ENCODE assay signal across 25 cellular contexts in the genomic region with DNA sequence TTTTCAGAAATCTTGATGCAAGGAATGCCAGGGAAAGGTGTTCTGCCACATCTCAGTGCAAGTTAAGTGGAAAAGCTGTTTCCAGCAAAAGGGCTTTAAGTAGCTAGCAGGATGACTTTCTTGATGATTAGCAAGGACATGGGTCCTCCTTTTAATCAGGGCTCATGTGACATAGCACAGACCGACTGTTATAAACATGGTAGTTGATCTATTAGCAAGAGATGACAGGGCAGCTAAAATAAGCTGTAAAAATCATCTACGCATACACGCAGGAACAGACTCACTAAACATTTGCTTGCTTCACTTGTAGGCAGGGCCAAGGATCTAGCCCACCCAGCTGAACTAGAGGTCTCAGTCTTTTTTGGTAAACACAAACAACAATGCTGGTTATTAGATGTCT.
DNase-seq lines count a peak whose midpoint lies in the region; ATAC-seq, FAIRE-seq and TF ChIP-seq lines count a peak whose summit lies in the region.
"Had no signal": no experiment of that assay in that cellular context is flagged by ENCODE, and none has a peak within 500 bp of the region (broad histone marks: within the 10 kb centered on the region; RNA-seq: fewer than 3 reads in every experiment).

No MANE protein-coding gene starts in this region.

- FAIRE-seq in pancreas (lab: Jason Lieb, UNC) = no peak
- FAIRE-seq: GM12891 had no signal

- POLR2A ChIA-PET in activated CD4-positive, alpha-beta memory T cell treated with anti-CD3 and anti-CD28 coated beads, Interleukin-2, amount 10 ng/mL, durations not matched to agents 7 days and 5 days (lab: Charles Lee) = no interaction called here

- H3K36me3 ChIP-seq in heart right ventricle (peaks cover 0 to 100% (median 59%) of the 10 kb centered on the region in 9 donors), psoas muscle (ENCODE audit: insufficient read depth in 1 of 2, low read depth in 1 of 2) (peaks cover 3 to 85% of the 10 kb centered on the region in 2 donors), pancreas (peaks cover 0 to 41% (median 9%) of the 10 kb centered on the region in 3 donors)

- WGBS in heart right ventricle, 2 donors = 41 to 68% methylated on average over 3 of the region's 3 CpGs
- 60 to 64% (median 61%) methylated on average over 3 of the region's 3 CpGs for WGBS in psoas muscle, 3 donors
- 89 to 93% methylated on average over 3 of the region's 3 CpGs for WGBS in pancreas, 2 donors

- TF ChIP-seq CTCF in heart right ventricle (IDR thresholded peaks at IDR 0.05) (no peak), psoas muscle (IDR thresholded peaks at IDR 0.05) (no peak), pancreas (IDR thresholded peaks at IDR 0.05) (no peak)

- H3K27me3 ChIP-seq in heart right ventricle = no peaks in the 10 kb centered on the region
- no peaks in the 10 kb centered on the region for H3K27me3 ChIP-seq in psoas muscle (ENCODE audit: insufficient read depth in 3 of 3, low read length in 2 of 3)
- H3K27me3 ChIP-seq in pancreas = no peaks in the 10 kb centered on the region
- H3K27me3 ChIP-seq: BE2C had no signal

- no peaks in the 10 kb centered on the region for H3K9me3 Mint-ChIP-seq in activated CD4-positive, alpha-beta memory T cell treated with anti-CD3 and anti-CD28 coated beads, Interleukin-2, amount 10 ng/mL, durations not matched to agents 7 days and 5 days
- H3K9me3 Mint-ChIP-seq: CD14-positive monocyte had no signal

- ATAC-seq in Right ventricle myocardium inferior (peak; percentile 64), heart right ventricle (peak in 7 of 8 donors; percentile 45 to 76 (median 74)), psoas muscle (peak; percentile 75 to 81 (median 76)), pancreas (no peak)
- ATAC-seq: PC-3 had no signal

- H3K4me1 ChIP-seq in heart right ventricle (peaks cover 0 to 58% (median 25%) of the 10 kb centered on the region in 9 donors), psoas muscle (peaks cover 11% of the 10 kb centered on the region), pancreas (no peaks in the 10 kb centered on the region)
- H3K4me1 ChIP-seq: HAP-1 had no signal

- H3K4me3 ChIP-seq in heart right ventricle (no peak overlapping the region), psoas muscle (peak overlapping the region; percentile 8), pancreas (no peak overlapping the region)
- H3K4me3 ChIP-seq: HAP-1 had no signal

- peaks cover 9% of the 10 kb centered on the region for H3K36me3 Mint-ChIP-seq in activated CD4-positive, alpha-beta memory T cell treated with anti-CD3 and anti-CD28 coated beads, Interleukin-2, amount 10 ng/mL, durations not matched to agents 7 days and 5 days (ENCODE audit: low read depth)
- H3K36me3 Mint-ChIP-seq: CD8-positive, alpha-beta memory T cell had no signal

- H3K4me1 Mint-ChIP-seq in activated CD4-positive, alpha-beta memory T cell treated with anti-CD3 and anti-CD28 coated beads, Interleukin-2, amount 10 ng/mL, durations not matched to agents 7 days and 5 days = peaks cover 46% of the 10 kb centered on the region

- H3K9me3 ChIP-seq in heart right ventricle = no peaks in the 10 kb centered on the region
- no peaks in the 10 kb centered on the region for H3K9me3 ChIP-seq in psoas muscle
- H3K9me3 ChIP-seq in pancreas = no peaks in the 10 kb centered on the region
- H3K9me3 ChIP-seq: BE2C, HAP-1 had no signal

- intact Hi-C loops in Right ventricle myocardium inferior (cut with DNase I) = no loop called here
- intact Hi-C loops in cardiac septum (cut with DNase I) = no loop called here
- intact Hi-C loops in heart right ventricle (cut with DNase I) = loop anchor here in 1 of 10 donors (10.0 kb wide), 1 partner anchor 92 kb away; no protein-coding TSS in a partner anchor
- intact Hi-C loops in psoas muscle (cut with DNase I) = no loop called here
- intact Hi-C loops in pancreas (cut with DNase I) = no loop called here

- CTCF ChIA-PET in activated CD4-positive, alpha-beta memory T cell treated with anti-CD3 and anti-CD28 coated beads, Interleukin-2, amount 10 ng/mL, durations not matched to agents 7 days and 5 days (lab: Charles Lee) = no interaction called here

- H3K27ac ChIP-seq in heart right ventricle (peak overlapping the region; percentile 20 to 86 (median 73)), psoas muscle (peak overlapping the region; percentile 74), pancreas (no peak overlapping the region)

- H3K27ac Mint-ChIP-seq in activated CD4-positive, alpha-beta memory T cell treated with anti-CD3 and anti-CD28 coated beads, Interleukin-2, amount 10 ng/mL, durations not matched to agents 7 days and 5 days = no peak overlapping the region
- H3K27ac Mint-ChIP-seq: CD14-positive monocyte; CD8-positive, alpha-beta memory T cell had no signal

- peaks cover 2% of the 10 kb centered on the region for H3K27me3 Mint-ChIP-seq in activated CD4-positive, alpha-beta memory T cell treated with anti-CD3 and anti-CD28 coated beads, Interleukin-2, amount 10 ng/mL, durations not matched to agents 7 days and 5 days

- H3K4me3 Mint-ChIP-seq in activated CD4-positive, alpha-beta memory T cell treated with anti-CD3 and anti-CD28 coated beads, Interleukin-2, amount 10 ng/mL, durations not matched to agents 7 days and 5 days = no peak overlapping the region
- H3K4me3 Mint-ChIP-seq: CD14-positive monocyte; CD8-positive, alpha-beta memory T cell had no signal

- no peak for DNase-seq in Right ventricle myocardium inferior (ENCODE audit: missing footprints)
- DNase-seq in cardiac septum (ENCODE audit: low spot score) = no peak
- no peak for DNase-seq in heart right ventricle
- DNase-seq in psoas muscle = no peak
- DNase-seq in pancreas = no peak
- DNase-seq in retina = no peak
- no peak for DNase-seq in activated CD4-positive, alpha-beta memory T cell treated with anti-CD3 and anti-CD28 coated beads, Interleukin-2, amount 10 ng/mL, durations not matched to agents 7 days and 5 days
- DNase-seq: 8988T; ACHN; BE2C; CD8-positive, alpha-beta memory T cell; DMS79 treated with DMSO at 0.1 percent for 48 hours; GF-D8; GOT3; KG1; MM.1S; NCI-H2029; NCI-H446 treated with DMSO at 0.1 percent for 48 hours; NCI-H526; NCI-H82; NK-92 treated with Interleukin-12 subunit alpha and Interleukin-12 subunit beta, amount 100 ng/mL, for 24 hours; PC-3 had no signal

Comparison
In these comparisons a context has a peak if more than half of its experiments do, and no peak if none do; other contexts are left out.
1. ATAC-seq: peak in Right ventricle myocardium inferior (single experiment), heart right ventricle (7 of 8) and psoas muscle (4 of 4); none in pancreas (0 of 4).
2. H3K27ac ChIP-seq: peak in heart right ventricle (10 of 10) and psoas muscle (single experiment); none in pancreas (0 of 4).